1 cellular context compared by ENCODE assay signal in genomic region chr1:20089328-20090077, GRCh38.
TF ChIP-seq lines count a peak whose summit lies in the region.

No MANE protein-coding gene starts in this region.

TF ChIP-seq in H1, 55 proteins besides CTCF, POLR2A, EP300 and RAD21:
- TF ChIP-seq USF2 (IDR thresholded peaks at IDR 0.05; ENCODE audit: low read length) (peak; percentile 38; the same call in 1 of the 2 replicates), SIX5 (IDR thresholded peaks at IDR 0.05; ENCODE audit: low read depth, low read length) (peak; percentile 52), CHD7 (IDR thresholded peaks at IDR 0.05; ENCODE audit: insufficient replicate concordance, low read length) (no peak), JUND (IDR thresholded peaks at IDR 0.05; ENCODE audit: low read length) (no peak), CHD1 (IDR thresholded peaks at IDR 0.05; ENCODE audit: low read depth, low read length) (no peak), NANOG (IDR thresholded peaks at IDR 0.05; ENCODE audit: insufficient read depth, low read depth, low read length, poor library complexity, severe bottlenecking) (no peak), SUZ12 (IDR thresholded peaks at IDR 0.05; ENCODE audit: low read length) (no peak), SRF (IDR thresholded peaks at IDR 0.05; ENCODE audit: low read depth, low read length) (no peak), CBX5 (IDR thresholded peaks at IDR 0.05; ENCODE audit: low read depth, low read length) (no peak), BCL11A (IDR thresholded peaks at IDR 0.05; ENCODE audit: low read depth in 2 of 2, low read length in 2 of 2) (no peak), NRF1 (IDR thresholded peaks at IDR 0.05; ENCODE audit: low read depth, low read length) (no peak), POLR2AphosphoS5 (IDR thresholded peaks at IDR 0.05; ENCODE audit: low read depth, low read length) (no peak), BRCA1 (IDR thresholded peaks at IDR 0.05; ENCODE audit: low read depth, low read length) (no peak), KDM1A (IDR thresholded peaks at IDR 0.05; ENCODE audit: borderline replicate concordance, low read length) (no peak)
